In the genomic region with DNA sequence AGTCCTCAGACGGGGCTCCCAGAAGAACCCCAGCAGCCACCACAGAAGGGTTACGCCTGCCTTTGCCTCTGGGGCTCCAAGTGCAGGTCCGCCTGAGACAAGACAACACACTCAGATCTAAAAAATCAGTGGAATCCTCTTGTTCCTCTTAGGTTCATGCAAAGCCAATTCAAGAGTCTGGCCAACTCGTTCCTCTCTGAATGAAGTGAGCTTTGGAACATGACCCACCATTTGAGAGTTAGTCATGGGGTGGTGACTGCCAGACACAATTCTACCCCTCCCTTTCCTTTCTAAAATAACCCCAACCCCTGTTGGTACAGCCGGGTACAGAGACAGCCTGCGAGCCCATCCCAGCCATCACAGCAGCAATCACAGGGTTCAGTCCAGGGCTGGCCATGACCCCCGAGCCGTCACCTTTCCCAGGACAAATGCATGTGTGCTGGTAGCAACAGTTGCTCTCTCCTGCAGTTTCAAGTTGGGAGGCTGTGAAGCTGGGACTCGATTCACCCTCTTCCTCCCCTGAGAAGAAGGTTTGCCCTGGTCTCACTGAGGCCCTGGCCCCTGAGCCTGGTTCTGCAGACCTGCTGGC, we compare ENCODE assay signal across 21 cellular contexts.
"Had no signal": no experiment of that assay in that cellular context is flagged by ENCODE, and none has a peak within 500 bp of the region (broad histone marks: within the 10 kb centered on the region; RNA-seq: fewer than 3 reads in every experiment).

No MANE protein-coding gene starts in this region.

- H3K27me3 ChIP-seq: ascending aorta, right atrium auricular region, tibial nerve, uterus had no signal

- H3K36me3 ChIP-seq: ascending aorta, esophagus muscularis mucosa, prostate gland, right atrium auricular region, tibial nerve, uterus had no signal

- DNase-seq: activated CD4-positive, CD25-positive, alpha-beta regulatory T cell treated with anti-CD3 and anti-CD28 coated beads, Interleukin-2, amount 50 U/mL, for 72 hours; activated CD8-positive, alpha-beta memory T cell treated with anti-CD3 and anti-CD28 coated beads for 24 hours; activated CD8-positive, alpha-beta memory T cell treated with anti-CD3 and anti-CD28 coated beads, Interleukin-2, amount 50 U/mL, for 48 hours; activated effector memory CD4-positive, alpha-beta T cell treated with anti-CD3 and anti-CD28 coated beads, Interleukin-2, amount 50 U/mL, for 16 hours; activated naive CD4-positive, alpha-beta T cell treated with anti-CD3 and anti-CD28 coated beads, Interleukin-2, amount 50 U/mL, for 16 hours; activated T-cell treated with anti-CD3 and anti-CD28 coated beads, Interleukin-2, amount 50 U/mL, for 48 hours; dermis blood vessel endothelial cell; effector memory CD4-positive, alpha-beta T cell; glutamatergic neuron; stimulated activated CD4-positive, alpha-beta T cell treated with anti-CD3 and anti-CD28 coated beads, Interleukin-15, amount 100 ng/mL, for 24 hours; stimulated activated CD4-positive, alpha-beta T cell treated with anti-CD3 and anti-CD28 coated beads, Interleukin-2, amount 100 ng/mL, for 48 hours; uterus had no signal

- H3K4me1 ChIP-seq: ascending aorta, prostate gland, right atrium auricular region, uterus had no signal

- H3K4me3 ChIP-seq: ascending aorta, esophagus muscularis mucosa, prostate gland, right atrium auricular region, skin epidermis, tibial nerve, uterus had no signal

- H3K27ac ChIP-seq: ascending aorta, prostate gland, right atrium auricular region, tibial nerve, uterus had no signal

- H3K9me3 ChIP-seq: ascending aorta, esophagus muscularis mucosa, prostate gland, right atrium auricular region, tibial nerve, uterus had no signal

- FAIRE-seq: bronchial epithelial cell, endothelial cell of umbilical vein, keratinocyte had no signal
